ENCODE assay signal across 19 cellular contexts in genomic region chr20:31731321-31731717, GRCh38. TPM values are rescaled to one million over a fixed set of nuclear protein-coding genes. Genes with fewer than 3 reads are reported as not detected.
A peak's percentile ranks its signal among the peaks of the same experiment; 100 is the strongest.
DNase-seq lines count a peak whose midpoint lies in the region; ATAC-seq, FAIRE-seq and TF ChIP-seq lines count a peak whose summit lies in the region.
"Had no signal": no experiment of that assay in that cellular context is flagged by ENCODE, and none has a peak within 500 bp of the region (broad histone marks: within the 10 kb centered on the region; RNA-seq: fewer than 3 reads in every experiment).

No MANE protein-coding gene starts in this region.

- H3K4me3 ChIP-seq in astrocyte (ENCODE audit: insufficient read depth, low read depth, low read length): no peak overlapping the region
- H3K4me3 ChIP-seq: SJCRH30 had no signal

- peaks cover 7% of the 10 kb centered on the region for H3K4me1 ChIP-seq in astrocyte (ENCODE audit: insufficient read depth, low read length)

- no peaks in the 10 kb centered on the region for H3K36me3 Mint-ChIP-seq in stimulated activated naive CD8-positive, alpha-beta T cell treated with anti-CD3 and anti-CD28 coated beads, Interleukin-15, Interleukin-2, amounts not matched to agents 100 ng/mL and 50 ng/mL, for 24 hours (ENCODE audit: low read depth)
- H3K36me3 Mint-ChIP-seq in astrocyte (ENCODE audit: low read depth, unreplicated experiment): no peaks in the 10 kb centered on the region
- no peaks in the 10 kb centered on the region for H3K36me3 Mint-ChIP-seq in nephron progenitor cell (ENCODE audit: low read depth)
- no peaks in the 10 kb centered on the region for H3K36me3 Mint-ChIP-seq in activated naive CD4-positive, alpha-beta T cell treated with anti-CD3 and anti-CD28 coated beads for 36 hours (ENCODE audit: low read depth)
- no peaks in the 10 kb centered on the region for H3K36me3 Mint-ChIP-seq in activated CD8-positive, alpha-beta T cell treated with anti-CD3 and anti-CD28 coated beads for 36 hours (ENCODE audit: low read depth)
- H3K36me3 Mint-ChIP-seq: CD4-positive, alpha-beta memory T cell had no signal

- no peaks in the 10 kb centered on the region for H3K79me2 ChIP-seq in astrocyte (ENCODE audit: insufficient read depth, low read length)

- H3K36me3 ChIP-seq in astrocyte (ENCODE audit: insufficient read depth, low read length): no peaks in the 10 kb centered on the region
- H3K36me3 ChIP-seq: SJCRH30 had no signal

- no peak overlapping the region for H3K4me3 Mint-ChIP-seq in stimulated activated naive CD8-positive, alpha-beta T cell treated with anti-CD3 and anti-CD28 coated beads, Interleukin-15, Interleukin-2, amounts not matched to agents 100 ng/mL and 50 ng/mL, for 24 hours
- H3K4me3 Mint-ChIP-seq in astrocyte (ENCODE audit: unreplicated experiment) (no peak overlapping the region), nephron progenitor cell (no peak overlapping the region)
- H3K4me3 Mint-ChIP-seq in activated naive CD4-positive, alpha-beta T cell treated with anti-CD3 and anti-CD28 coated beads for 36 hours: no peak overlapping the region
- no peak overlapping the region for H3K4me3 Mint-ChIP-seq in activated CD8-positive, alpha-beta T cell treated with anti-CD3 and anti-CD28 coated beads for 36 hours
- H3K4me3 Mint-ChIP-seq: CD4-positive, alpha-beta memory T cell had no signal

- no peak for TF ChIP-seq CTCF in astrocyte (IDR thresholded peaks at IDR 0.05; ENCODE audit: insufficient read depth, low read depth, low read length)
- TF ChIP-seq CTCF in nephron progenitor cell (IDR thresholded peaks at IDR 0.05): no peak
- no peak for TF ChIP-seq CTCF in activated CD8-positive, alpha-beta T cell treated with anti-CD3 and anti-CD28 coated beads for 36 hours (IDR thresholded peaks at IDR 0.05)

- H3K27ac Mint-ChIP-seq in stimulated activated naive CD8-positive, alpha-beta T cell treated with anti-CD3 and anti-CD28 coated beads, Interleukin-15, Interleukin-2, amounts not matched to agents 100 ng/mL and 50 ng/mL, for 24 hours: peak overlapping the region; percentile 1
- H3K27ac Mint-ChIP-seq in astrocyte (ENCODE audit: unreplicated experiment): peak overlapping the region; percentile 67
- H3K27ac Mint-ChIP-seq in nephron progenitor cell: peak overlapping the region; percentile 68
- no peak overlapping the region for H3K27ac Mint-ChIP-seq in activated naive CD4-positive, alpha-beta T cell treated with anti-CD3 and anti-CD28 coated beads for 36 hours
- H3K27ac Mint-ChIP-seq in activated CD8-positive, alpha-beta T cell treated with anti-CD3 and anti-CD28 coated beads for 36 hours: no peak overlapping the region
- H3K27ac Mint-ChIP-seq: CD4-positive, alpha-beta memory T cell had no signal

- ATAC-seq in stimulated activated naive CD8-positive, alpha-beta T cell treated with anti-CD3 and anti-CD28 coated beads, Interleukin-15, Interleukin-2, amounts not matched to agents 100 U/mL and 50 U/mL, for 24 hours: no peak
- no peak for ATAC-seq in activated CD8-positive, alpha-beta T cell treated with anti-CD3 and anti-CD28 coated beads for 36 hours
- no peak for ATAC-seq in GM21367 (IDR thresholded peaks at IDR 0.05; ENCODE audit: unreplicated experiment)

- no peaks in the 10 kb centered on the region for H3K27me3 Mint-ChIP-seq in stimulated activated naive CD8-positive, alpha-beta T cell treated with anti-CD3 and anti-CD28 coated beads, Interleukin-15, Interleukin-2, amounts not matched to agents 100 ng/mL and 50 ng/mL, for 24 hours
- H3K27me3 Mint-ChIP-seq in astrocyte (ENCODE audit: low read depth, unreplicated experiment) (no peaks in the 10 kb centered on the region), nephron progenitor cell (ENCODE audit: low read depth, poor library complexity) (peaks cover 14% of the 10 kb centered on the region)
- no peaks in the 10 kb centered on the region for H3K27me3 Mint-ChIP-seq in activated naive CD4-positive, alpha-beta T cell treated with anti-CD3 and anti-CD28 coated beads for 36 hours (ENCODE audit: low read depth)
- no peaks in the 10 kb centered on the region for H3K27me3 Mint-ChIP-seq in activated CD8-positive, alpha-beta T cell treated with anti-CD3 and anti-CD28 coated beads for 36 hours
- H3K27me3 Mint-ChIP-seq: CD4-positive, alpha-beta memory T cell had no signal

- H2AFZ ChIP-seq in astrocyte (ENCODE audit: low read depth, low read length): no peak overlapping the region

- no peaks in the 10 kb centered on the region for H3K9me3 ChIP-seq in astrocyte (ENCODE audit: insufficient read depth, low read depth, low read length)
- H3K9me3 ChIP-seq: SJCRH30 had no signal

- H3K4me2 ChIP-seq in astrocyte (ENCODE audit: low read length): peak overlapping the region; percentile 61
- H3K4me2 ChIP-seq: KMS-11 had no signal

- peaks cover 9% of the 10 kb centered on the region for H3K4me1 Mint-ChIP-seq in stimulated activated naive CD8-positive, alpha-beta T cell treated with anti-CD3 and anti-CD28 coated beads, Interleukin-15, Interleukin-2, amounts not matched to agents 100 ng/mL and 50 ng/mL, for 24 hours (ENCODE audit: low read depth)
- H3K4me1 Mint-ChIP-seq in astrocyte (ENCODE audit: low read depth, unreplicated experiment) (peaks cover 11% of the 10 kb centered on the region), nephron progenitor cell (peaks cover 18% of the 10 kb centered on the region)
- peaks cover 2% of the 10 kb centered on the region for H3K4me1 Mint-ChIP-seq in activated naive CD4-positive, alpha-beta T cell treated with anti-CD3 and anti-CD28 coated beads for 36 hours (ENCODE audit: low read depth)
- no peaks in the 10 kb centered on the region for H3K4me1 Mint-ChIP-seq in activated CD8-positive, alpha-beta T cell treated with anti-CD3 and anti-CD28 coated beads for 36 hours (ENCODE audit: low read depth)
- H3K4me1 Mint-ChIP-seq: CD4-positive, alpha-beta memory T cell had no signal

- H3K27me3 ChIP-seq in astrocyte (ENCODE audit: insufficient read depth, low read length): no peaks in the 10 kb centered on the region
- H3K27me3 ChIP-seq: SJCRH30 had no signal

- no peak for DNase-seq in stimulated activated naive CD8-positive, alpha-beta T cell treated with anti-CD3 and anti-CD28 coated beads, Interleukin-15, Interleukin-2, amounts not matched to agents 100 U/mL and 50 U/mL, for 24 hours
- DNase-seq in astrocyte (ENCODE audit: low read depth) (no peak), nephron progenitor cell (no peak)
- no peak for DNase-seq in activated naive CD4-positive, alpha-beta T cell treated with anti-CD3 and anti-CD28 coated beads for 36 hours
- no peak for DNase-seq in activated CD8-positive, alpha-beta T cell treated with anti-CD3 and anti-CD28 coated beads for 36 hours
- no peak for DNase-seq in activated naive CD4-positive, alpha-beta T cell treated with Interleukin-2 at 50 U/mL for 16 hours
- DNase-seq: CD4-positive, alpha-beta memory T cell; DMS153; GDM1; GOT3; NCI-H1417; NCI-H187 treated with DMSO at 0.1 percent for 48 hours; NCI-H524; NCI-H82; SJCRH30 had no signal

- CTCF ChIA-PET in activated naive CD4-positive, alpha-beta T cell treated with anti-CD3 and anti-CD28 coated beads for 36 hours (lab: Charles Lee): interaction anchor here (0.6 kb wide), 2 partner anchors 102 to 170 kb away, joined by 3 read pairs; no protein-coding TSS in a partner anchor
- CTCF ChIA-PET in activated CD8-positive, alpha-beta T cell treated with anti-CD3 and anti-CD28 coated beads for 36 hours (lab: Charles Lee): interaction anchor here (3.3 kb wide), 1 partner anchor 7 kb away, joined by 14 read pairs; no protein-coding TSS in a partner anchor

- POLR2A ChIA-PET in activated CD8-positive, alpha-beta T cell treated with anti-CD3 and anti-CD28 coated beads for 36 hours (lab: Charles Lee): interaction anchor here (1.0 kb wide), 1 partner anchor 46 kb away, joined by 4 read pairs; no protein-coding TSS in a partner anchor

- no peak for FAIRE-seq in astrocyte (lab: Jason Lieb, UNC)
- FAIRE-seq: A204.1 had no signal

- no peaks in the 10 kb centered on the region for H4K20me1 ChIP-seq in astrocyte (ENCODE audit: insufficient read depth, low read length)

- H3K9ac ChIP-seq in astrocyte (ENCODE audit: low read length): no peak overlapping the region
- H3K9ac ChIP-seq: KMS-11 had no signal

- peak overlapping the region; percentile 36 for H3K27ac ChIP-seq in astrocyte (ENCODE audit: low read depth, low read length)
- H3K27ac ChIP-seq: KMS-11, SJCRH30 had no signal

- H3K9me3 Mint-ChIP-seq in stimulated activated naive CD8-positive, alpha-beta T cell treated with anti-CD3 and anti-CD28 coated beads, Interleukin-15, Interleukin-2, amounts not matched to agents 100 ng/mL and 50 ng/mL, for 24 hours: no peaks in the 10 kb centered on the region
- H3K9me3 Mint-ChIP-seq in astrocyte (ENCODE audit: unreplicated experiment) (no peaks in the 10 kb centered on the region), nephron progenitor cell (no peaks in the 10 kb centered on the region)
- H3K9me3 Mint-ChIP-seq in activated naive CD4-positive, alpha-beta T cell treated with anti-CD3 and anti-CD28 coated beads for 36 hours: no peaks in the 10 kb centered on the region
- H3K9me3 Mint-ChIP-seq in activated CD8-positive, alpha-beta T cell treated with anti-CD3 and anti-CD28 coated beads for 36 hours: no peaks in the 10 kb centered on the region
- H3K9me3 Mint-ChIP-seq: CD4-positive, alpha-beta memory T cell had no signal

- intact Hi-C loops in activated naive CD4-positive, alpha-beta T cell treated with anti-CD3 and anti-CD28 coated beads for 36 hours (cut with micrococcal nuclease): no loop called here
- intact Hi-C loops in activated CD8-positive, alpha-beta T cell treated with anti-CD3 and anti-CD28 coated beads for 36 hours (cut with micrococcal nuclease): no loop called here

RNA-seq across cellular contexts. Expression of gene TPX2, which starts 7.8 kb away (rescaled TPM):
- total RNA-seq in astrocyte: 31.7 and 41.6 TPM in 2 replicates
- 100 to 1,000 TPM; 166 to 175 TPM for total RNA-seq in activated naive CD4-positive, alpha-beta T cell treated with anti-CD3 and anti-CD28 coated beads for 36 hours
- 100 to 1,000 TPM; 112 to 113 TPM for total RNA-seq in activated CD8-positive, alpha-beta T cell treated with anti-CD3 and anti-CD28 coated beads for 36 hours

RNA-seq across cellular contexts. Expression of gene BCL2L1, which starts 8.7 kb away (rescaled TPM):
- total RNA-seq in astrocyte: 103 and 149 TPM in 2 replicates
- 10 to 100 TPM; 87.9 to 89.2 TPM for total RNA-seq in activated naive CD4-positive, alpha-beta T cell treated with anti-CD3 and anti-CD28 coated beads for 36 hours
- 100 to 1,000 TPM; 182 TPM for total RNA-seq in activated CD8-positive, alpha-beta T cell treated with anti-CD3 and anti-CD28 coated beads for 36 hours

Comparison
In these comparisons a context has a peak if more than half of its experiments do, and no peak if none do; other contexts are left out.
1. H3K27ac Mint-ChIP-seq: peak in stimulated activated naive CD8-positive, alpha-beta T cell treated with anti-CD3 and anti-CD28 coated beads, Interleukin-15, Interleukin-2, amounts not matched to agents 100 ng/mL and 50 ng/mL, for 24 hours (single experiment), astrocyte (single experiment) and nephron progenitor cell (single experiment); none in activated naive CD4-positive, alpha-beta T cell treated with anti-CD3 and anti-CD28 coated beads for 36 hours (single experiment) and activated CD8-positive, alpha-beta T cell treated with anti-CD3 and anti-CD28 coated beads for 36 hours (single experiment).